In the genomic region with DNA sequence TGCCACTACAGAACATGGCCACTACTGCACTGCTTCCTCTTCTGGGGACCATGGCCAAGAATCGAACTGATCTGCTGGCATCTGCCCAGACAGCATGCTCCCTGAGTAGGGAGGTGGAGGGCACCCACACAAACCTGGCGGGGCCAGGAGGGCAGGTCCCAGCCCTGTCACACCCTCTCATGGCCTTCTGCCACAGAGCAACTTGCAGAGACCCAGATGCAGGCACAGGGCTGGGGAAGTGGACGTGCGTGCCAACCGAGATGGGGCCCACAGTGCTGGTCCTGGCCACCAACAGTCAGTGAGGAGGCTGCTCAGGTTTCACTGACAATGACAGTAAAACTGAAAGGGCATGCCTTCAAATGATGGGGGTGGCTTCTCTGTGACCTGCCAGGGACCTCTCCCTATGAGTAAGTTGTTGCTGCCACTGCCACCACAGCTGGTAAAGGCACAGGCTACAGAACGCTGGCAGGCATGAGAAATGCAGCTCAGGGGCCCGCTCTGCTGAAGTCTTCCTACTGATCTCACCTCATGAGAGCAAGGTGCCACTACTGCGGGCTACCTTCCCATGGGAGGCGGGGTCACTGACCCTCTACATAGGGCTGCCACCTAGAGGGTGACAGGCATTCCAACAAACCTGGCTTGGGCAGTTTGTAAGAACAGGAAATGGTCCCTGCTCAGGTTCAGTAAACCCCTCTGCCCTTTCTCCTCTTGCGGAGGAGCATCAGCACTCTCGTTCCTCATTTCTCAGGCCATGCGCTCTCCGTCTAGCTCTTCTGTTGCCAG, we compare ENCODE assay signal across 9 cellular contexts. TPM values are rescaled to one million over a fixed set of nuclear protein-coding genes. Genes with fewer than 3 reads are reported as not detected.
DNase-seq lines count a peak whose midpoint lies in the region; ATAC-seq and TF ChIP-seq lines count a peak whose summit lies in the region.
"Had no signal": no experiment of that assay in that cellular context is flagged by ENCODE, and none has a peak within 500 bp of the region (broad histone marks: within the 10 kb centered on the region; RNA-seq: fewer than 3 reads in every experiment).

No MANE protein-coding gene starts in this region.

- no peak for DNase-seq in HCT116 (ENCODE audit: low read depth, low spot score)
- DNase-seq in OCI-LY7 (ENCODE audit: low spot score) = no peak
- DNase-seq in right atrium auricular region (ENCODE audit: low spot score) = no peak
- no peak for DNase-seq in NCI-H1930 (lab: John Stamatoyannopoulos, UW)
- no peak for DNase-seq in C1 segment of cervical spinal cord (lab: John Stamatoyannopoulos, UW)
- DNase-seq in Caco-2 = no peak

- no peaks in the 10 kb centered on the region for H3K9me3 Mint-ChIP-seq in Caco-2 (ENCODE audit: unreplicated experiment)

- H3K9ac ChIP-seq in HCT116 (ENCODE audit: low read length) (no peak overlapping the region), stomach smooth muscle (ENCODE audit: low read length in 2 of 2) (no peak overlapping the region)

- no peak for TF ChIP-seq CTCF in HCT116 (IDR thresholded peaks at IDR 0.05 in 2 of 3, conservative IDR thresholded peaks at IDR 0.05 in 1 of 3; ENCODE audit: borderline replicate concordance in 1 of 3, insufficient read depth in 1 of 3, low read depth in 2 of 3, low read length in 2 of 3)
- 0 out of 2 replicates have a peak, but pooled peaks have one; percentile 39 for TF ChIP-seq CTCF in OCI-LY7 (conservative IDR thresholded peaks at IDR 0.05; ENCODE audit: low read length)
- no peak for TF ChIP-seq CTCF in right atrium auricular region (IDR thresholded peaks at IDR 0.05)
- TF ChIP-seq CTCF in Caco-2 (IDR thresholded peaks at IDR 0.05; ENCODE audit: insufficient read depth in 1 of 2, low read depth in 1 of 2, low read length in 1 of 2, severe bottlenecking in 1 of 2, unreplicated experiment in 1 of 2) = peak in 1 of 2 experiments; percentile 30

- no peaks in the 10 kb centered on the region for H3K9me3 ChIP-seq in HCT116 (ENCODE audit: control insufficient read depth in 1 of 2, insufficient read depth in 1 of 2, low read depth in 1 of 2, low read length in 2 of 2)
- H3K9me3 ChIP-seq in OCI-LY7 (ENCODE audit: low read length) = no peaks in the 10 kb centered on the region
- no peaks in the 10 kb centered on the region for H3K9me3 ChIP-seq in right atrium auricular region
- no peaks in the 10 kb centered on the region for H3K9me3 ChIP-seq in stomach smooth muscle (ENCODE audit: control insufficient read depth in 2 of 2, low read length in 2 of 2)
- no peaks in the 10 kb centered on the region for H3K9me3 ChIP-seq in Caco-2

- peak; percentile 83 for ATAC-seq in GM18867 (IDR thresholded peaks at IDR 0.05; ENCODE audit: unreplicated experiment)
- ATAC-seq in HCT116 = peak; percentile 71

- TF ChIP-seq RAD21 in HCT116 (IDR thresholded peaks at IDR 0.05; ENCODE audit: low read depth) = no peak

- H3K4me1 ChIP-seq in HCT116 (ENCODE audit: control insufficient read depth in 1 of 2, insufficient read depth in 2 of 2, low read length in 2 of 2) = peaks cover 0 to 14% of the 10 kb centered on the region in 2 experiments; a peak in 1 of 4 replicates
- peaks cover 11% of the 10 kb centered on the region for H3K4me1 ChIP-seq in OCI-LY7 (ENCODE audit: insufficient read depth, low read length, poor library complexity, severe bottlenecking)
- H3K4me1 ChIP-seq in right atrium auricular region = peaks cover 0 to 80% of the 10 kb centered on the region in 2 donors
- H3K4me1 ChIP-seq in stomach smooth muscle (ENCODE audit: control insufficient read depth, insufficient read depth, low read length) = peaks cover 39% of the 10 kb centered on the region
- H3K4me1 ChIP-seq in Caco-2 = 0 out of 2 replicates have a peak, but pooled peaks cover 6% of the 10 kb centered on the region

- CTCF ChIA-PET in HCT116 (lab: Charles Lee) (interaction anchor here (1.4 to 1.7 kb wide), 2 partner anchors 12 to 175 kb away, joined by 3 to 9 read pairs; no protein-coding TSS in a partner anchor), OCI-LY7 (lab: Charles Lee; ENCODE audit: unreplicated experiment) (no interaction called here), Caco-2 (lab: Charles Lee) (no interaction called here)

- no peak overlapping the region for H2AFZ ChIP-seq in HCT116 (ENCODE audit: low read depth, low read length, poor library complexity, severe bottlenecking)
- H2AFZ ChIP-seq in OCI-LY7 (ENCODE audit: low read length) = no peak overlapping the region

- H4K20me1 ChIP-seq in HCT116 (ENCODE audit: insufficient read depth) (no peaks in the 10 kb centered on the region), OCI-LY7 (ENCODE audit: insufficient read depth, low read length) (no peaks in the 10 kb centered on the region)

- RAD21 ChIA-PET in HCT116 (lab: Charles Lee; ENCODE audit: low non-redundant PET in 1 of 2, low total read pairs in 2 of 2, uncharacterized antibody in 2 of 2, unreplicated experiment in 2 of 2) = no interaction called here

- H3K27me3 ChIP-seq in HCT116 (ENCODE audit: insufficient read depth, low read length) = no peaks in the 10 kb centered on the region
- no peaks in the 10 kb centered on the region for H3K27me3 ChIP-seq in right atrium auricular region
- H3K27me3 ChIP-seq in stomach smooth muscle (ENCODE audit: control insufficient read depth in 1 of 2, insufficient read depth in 2 of 2, low read length in 2 of 2) = no peaks in the 10 kb centered on the region
- H3K27me3 ChIP-seq in Caco-2 (replicated peaks; ENCODE audit: control insufficient read depth, insufficient read depth, low read length) = no peaks in the 10 kb centered on the region

- H3K4me3 ChIP-seq in HCT116 (replicated peaks in 1 of 2; ENCODE audit: low read depth in 1 of 2, low read length in 2 of 2) (no peak overlapping the region), OCI-LY7 (ENCODE audit: low read depth, low read length, poor library complexity, severe bottlenecking) (no peak overlapping the region), right atrium auricular region (no peak overlapping the region), stomach smooth muscle (ENCODE audit: low read length in 2 of 2) (no peak overlapping the region), Caco-2 (ENCODE audit: low read depth, low read length) (no peak overlapping the region)
- H3K4me3 ChIP-seq: SK-N-MC had no signal

- no peaks in the 10 kb centered on the region for H3K27me3 Mint-ChIP-seq in Caco-2 (ENCODE audit: insufficient read depth, unreplicated experiment)

- intact Hi-C loops in HCT116 (cut with micrococcal nuclease) (no loop called here), OCI-LY7 (cut with micrococcal nuclease; ENCODE audit: unreplicated experiment) (no loop called here), Caco-2 (cut with micrococcal nuclease; ENCODE audit: unreplicated experiment) (no loop called here)

- no peak for TF ChIP-seq POLR2A in HCT116 (IDR thresholded peaks at IDR 0.05; ENCODE audit: borderline replicate concordance, extremely low read depth, insufficient read depth, insufficient read length)

- H3K27ac ChIP-seq in HCT116 (ENCODE audit: low read depth, low read length) (no peak overlapping the region), OCI-LY7 (ENCODE audit: low read depth, low read length, poor library complexity, severe bottlenecking) (no peak overlapping the region), right atrium auricular region (peak overlapping the region; percentile 69 to 79), stomach smooth muscle (ENCODE audit: low read length) (peak overlapping the region; percentile 64)
- H3K27ac ChIP-seq: SK-N-MC had no signal

- H3K9me2 ChIP-seq in HCT116 (ENCODE audit: insufficient read depth) = no peaks in the 10 kb centered on the region
- no peaks in the 10 kb centered on the region for H3K9me2 ChIP-seq in OCI-LY7 (ENCODE audit: insufficient read depth, low read length)

- no TSS peak for BruUV-seq in HCT116 (replicated peaks; lab: Mats Ljungman, UMichigan)
- no TSS peak for BruUV-seq in OCI-LY7 (replicated peaks; lab: Mats Ljungman, UMichigan)
- no TSS peak for BruUV-seq in Caco-2 (replicated peaks; lab: Mats Ljungman, UMichigan)

- POLR2A ChIA-PET in HCT116 (lab: Charles Lee) = no interaction called here
- POLR2A ChIA-PET in OCI-LY7 (lab: Charles Lee) = no interaction called here
- POLR2A ChIA-PET in Caco-2 (lab: Charles Lee) = no interaction called here

- no peak overlapping the region for H3K27ac Mint-ChIP-seq in Caco-2 (ENCODE audit: unreplicated experiment)

- peaks cover 10% of the 10 kb centered on the region for H3K36me3 Mint-ChIP-seq in Caco-2 (ENCODE audit: insufficient read depth, unreplicated experiment)

- H3K36me3 ChIP-seq in HCT116 (ENCODE audit: control insufficient read depth in 1 of 2, insufficient read depth in 2 of 2, low read length in 2 of 2) (no peaks in the 10 kb centered on the region), OCI-LY7 (ENCODE audit: insufficient read depth, low read length) (no peaks in the 10 kb centered on the region), right atrium auricular region (peaks cover 7% of the 10 kb centered on the region), stomach smooth muscle (ENCODE audit: control insufficient read depth in 2 of 2, insufficient read depth in 2 of 2, low read length in 2 of 2) (peaks cover 16 to 29% of the 10 kb centered on the region in 2 donors), Caco-2 (ENCODE audit: control insufficient read depth, insufficient read depth, low read length) (no peaks in the 10 kb centered on the region; the same call in 1 of the 2 replicates)

- H3K4me2 ChIP-seq in HCT116 (ENCODE audit: low read length) = no peak overlapping the region
- H3K4me2 ChIP-seq in OCI-LY7 (ENCODE audit: low read length) = no peak overlapping the region

- no peak overlapping the region for H3K4me3 Mint-ChIP-seq in Caco-2 (ENCODE audit: unreplicated experiment)

- H3K79me2 ChIP-seq in HCT116 (ENCODE audit: insufficient read depth, low read length) (no peaks in the 10 kb centered on the region), OCI-LY7 (ENCODE audit: insufficient read depth, low read depth, low read length) (no peaks in the 10 kb centered on the region)

- peaks cover 8% of the 10 kb centered on the region for H3K4me1 Mint-ChIP-seq in Caco-2 (ENCODE audit: low read depth, unreplicated experiment)

RNA-seq across cellular contexts. Expression of a gene that starts 15.5 kb away (rescaled TPM):
- total RNA-seq in HCT116 (2021; ENCODE audit: unreplicated experiment) (0.64 TPM), OCI-LY7 (2022) (0.32 TPM in 1 of 2 replicates, not detected in the other), right atrium auricular region (10 to 100 TPM; 15.5 to 18.0 TPM), Caco-2 (2022) (0.59 and 1.8 TPM in 2 replicates)
- 0.21 and 0.52 TPM in 2 replicates for polyA plus RNA-seq in HCT116 (2012)
- total RNA-seq in OCI-LY7 (2014; rRNA removed; shearing (Covaris generic)) = 0.19 TPM in 1 of 2 replicates, not detected in the other

RNA-seq across cellular contexts. Expression of a gene that starts 28.6 kb away (rescaled TPM):
- total RNA-seq in HCT116 (2021; ENCODE audit: unreplicated experiment) = 27.3 TPM
- 20.7 and 32.4 TPM in 2 replicates for polyA plus RNA-seq in HCT116 (2012)
- total RNA-seq in OCI-LY7 (2014; rRNA removed; shearing (Covaris generic)) = 18.8 and 24.0 TPM in 2 replicates
- total RNA-seq in OCI-LY7 (2022) = 18.2 and 21.9 TPM in 2 replicates
- 10 to 100 TPM; 29.6 to 31.7 TPM for total RNA-seq in right atrium auricular region
- total RNA-seq in Caco-2 (2022) = 33.1 and 39.3 TPM in 2 replicates

RNA-seq across cellular contexts. Expression of a gene that starts 40.5 kb away (rescaled TPM):
- total RNA-seq in HCT116 (2021; ENCODE audit: unreplicated experiment) = 47.2 TPM
- 32.3 and 37.2 TPM in 2 replicates for polyA plus RNA-seq in HCT116 (2012)
- 26.5 and 30.4 TPM in 2 replicates for total RNA-seq in OCI-LY7 (2014; rRNA removed; shearing (Covaris generic))
- 35.1 and 42.6 TPM in 2 replicates for total RNA-seq in OCI-LY7 (2022)
- total RNA-seq in right atrium auricular region = 10 to 100 TPM; 17.2 to 21.6 TPM
- total RNA-seq in Caco-2 (2022) = 52.0 and 52.8 TPM in 2 replicates

RNA-seq across cellular contexts. Expression of a gene that starts 45.3 kb away (rescaled TPM):
- total RNA-seq in HCT116 (2021; ENCODE audit: unreplicated experiment) = 3.7 TPM
- polyA plus RNA-seq in HCT116 (2012) = 1.5 and 1.7 TPM in 2 replicates
- not detected in 2 replicates for total RNA-seq in OCI-LY7 (2014; rRNA removed; shearing (Covaris generic))
- total RNA-seq in OCI-LY7 (2022) = not detected in 2 replicates
- 1 to 10 TPM; 1.8 to 5.0 TPM for total RNA-seq in right atrium auricular region
- 0.54 and 0.60 TPM in 2 replicates for total RNA-seq in Caco-2 (2022)

Comparison
In these comparisons a context has a peak if more than half of its experiments do, and no peak if none do; other contexts are left out.
1. H3K27ac ChIP-seq: peak in right atrium auricular region (2 of 2) and stomach smooth muscle (single experiment); none in HCT116 (single experiment) and OCI-LY7 (single experiment).